10 cellular contexts compared by ENCODE assay signal in the genomic region with DNA sequence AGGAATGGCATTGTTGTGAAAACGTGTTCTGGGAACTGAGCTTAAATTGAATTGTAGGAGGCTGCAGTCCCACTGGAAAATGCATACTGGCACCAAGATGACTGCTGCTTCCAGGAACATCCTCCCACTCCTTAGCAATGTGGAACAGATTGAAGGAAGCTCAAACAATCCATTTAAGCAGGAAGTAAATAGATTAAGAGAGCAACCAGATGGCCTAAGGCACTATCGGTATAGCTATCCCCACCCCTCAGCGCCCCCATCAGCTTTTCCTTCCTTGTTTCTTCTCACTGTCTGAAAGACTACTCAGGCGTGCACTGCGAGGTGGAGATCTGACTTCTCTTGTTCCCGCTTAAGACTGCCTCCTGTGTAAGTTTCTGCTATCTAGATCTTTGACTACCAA. TPM values are rescaled to one million over a fixed set of nuclear protein-coding genes. Genes with fewer than 3 reads are reported as not detected.
A peak's percentile ranks its signal among the peaks of the same experiment; 100 is the strongest.
DNase-seq lines count a peak whose midpoint lies in the region; ATAC-seq and TF ChIP-seq lines count a peak whose summit lies in the region.
"Had no signal": no experiment of that assay in that cellular context is flagged by ENCODE, and none has a peak within 500 bp of the region (broad histone marks: within the 10 kb centered on the region; RNA-seq: fewer than 3 reads in every experiment).

No MANE protein-coding gene starts in this region.

- H3K27me3 ChIP-seq in ascending aorta, result no peaks in the 10 kb centered on the region

- DNase-seq in activated CD4-positive, alpha-beta T cell treated with anti-CD3 and anti-CD28 coated beads, Interleukin-2, amount 10 ng/mL, durations not matched to agents 7 days and 5 days, result no peak
- DNase-seq in activated CD4-positive, alpha-beta T cell treated with anti-CD3 and anti-CD28 coated beads for 4 hours, result no peak
- no peak for DNase-seq in ascending aorta (ENCODE audit: low spot score in 2 of 2)
- peak; percentile 4 for DNase-seq in kidney tubule cell (ENCODE audit: low spot score)
- DNase-seq in substantia nigra (lab: John Stamatoyannopoulos, UW), result peak in 6 of 49 donors; percentile 10 to 29 (median 20)
- no peak for DNase-seq in NCI-H226
- DNase-seq: ACHN; stimulated activated naive CD8-positive, alpha-beta T cell treated with anti-CD3 and anti-CD28 coated beads, Interleukin-15, amount 100 ng/mL, for 72 hours had no signal

- H3K9me3 Mint-ChIP-seq in activated CD4-positive, alpha-beta T cell treated with anti-CD3 and anti-CD28 coated beads, Interleukin-2, amount 10 ng/mL, durations not matched to agents 7 days and 5 days, result no peaks in the 10 kb centered on the region

- intact Hi-C loops in ascending aorta (cut with DNase I), result no loop called here

- POLR2A ChIA-PET in activated CD4-positive, alpha-beta T cell treated with anti-CD3 and anti-CD28 coated beads, Interleukin-2, amount 10 ng/mL, durations not matched to agents 7 days and 5 days (lab: Charles Lee), result no interaction called here

- H3K36me3 ChIP-seq in ascending aorta, result no peaks in the 10 kb centered on the region

- no peaks in the 10 kb centered on the region for H3K27me3 Mint-ChIP-seq in activated CD4-positive, alpha-beta T cell treated with anti-CD3 and anti-CD28 coated beads, Interleukin-2, amount 10 ng/mL, durations not matched to agents 7 days and 5 days
- H3K27me3 Mint-ChIP-seq: stimulated activated naive CD8-positive, alpha-beta T cell treated with anti-CD3 and anti-CD28 coated beads, Interleukin-15, amount 100 ng/mL, for 72 hours had no signal

- no peaks in the 10 kb centered on the region for H3K9me3 ChIP-seq in ascending aorta

- H3K27ac ChIP-seq in ascending aorta (peak overlapping the region; percentile 20 to 44), substantia nigra (ENCODE audit: low read depth, low read length, poor library complexity, severe bottlenecking) (peak overlapping the region; percentile 10)

- peaks cover 40% of the 10 kb centered on the region for H3K4me1 Mint-ChIP-seq in activated CD4-positive, alpha-beta T cell treated with anti-CD3 and anti-CD28 coated beads, Interleukin-2, amount 10 ng/mL, durations not matched to agents 7 days and 5 days

- no peaks in the 10 kb centered on the region for H3K4me1 ChIP-seq in ascending aorta

- ATAC-seq in GM21737 (IDR thresholded peaks at IDR 0.05; ENCODE audit: unreplicated experiment), result no peak
- no peak for ATAC-seq in GM18861 (IDR thresholded peaks at IDR 0.05; ENCODE audit: unreplicated experiment)
- ATAC-seq: stimulated activated naive CD8-positive, alpha-beta T cell treated with anti-CD3 and anti-CD28 coated beads, Interleukin-15, amount 100 ng/mL, for 72 hours had no signal

- H3K36me3 Mint-ChIP-seq in activated CD4-positive, alpha-beta T cell treated with anti-CD3 and anti-CD28 coated beads, Interleukin-2, amount 10 ng/mL, durations not matched to agents 7 days and 5 days (ENCODE audit: low read depth), result peaks cover 15% of the 10 kb centered on the region

- CTCF ChIA-PET in activated CD4-positive, alpha-beta T cell treated with anti-CD3 and anti-CD28 coated beads, Interleukin-2, amount 10 ng/mL, durations not matched to agents 7 days and 5 days (lab: Charles Lee), result no interaction called here

- no peak overlapping the region for H3K4me3 Mint-ChIP-seq in activated CD4-positive, alpha-beta T cell treated with anti-CD3 and anti-CD28 coated beads, Interleukin-2, amount 10 ng/mL, durations not matched to agents 7 days and 5 days
- H3K4me3 Mint-ChIP-seq: stimulated activated naive CD8-positive, alpha-beta T cell treated with anti-CD3 and anti-CD28 coated beads, Interleukin-15, amount 100 ng/mL, for 72 hours had no signal

- TF ChIP-seq CTCF in ascending aorta (IDR thresholded peaks at IDR 0.05), result no peak

- peak overlapping the region in 1 of 2 donors; percentile 3 for H3K4me3 ChIP-seq in ascending aorta

- H3K27ac Mint-ChIP-seq in activated CD4-positive, alpha-beta T cell treated with anti-CD3 and anti-CD28 coated beads, Interleukin-2, amount 10 ng/mL, durations not matched to agents 7 days and 5 days, result peak overlapping the region; percentile 5
- H3K27ac Mint-ChIP-seq: stimulated activated naive CD8-positive, alpha-beta T cell treated with anti-CD3 and anti-CD28 coated beads, Interleukin-15, amount 100 ng/mL, for 72 hours had no signal

RNA-seq across cellular contexts. Expression of a gene that starts 4.0 kb away (rescaled TPM):
- 100 to 1,000 TPM; 300 to 342 TPM for total RNA-seq in activated CD4-positive, alpha-beta T cell treated with anti-CD3 and anti-CD28 coated beads, Interleukin-2, amount 10 ng/mL, durations not matched to agents 7 days and 5 days
- total RNA-seq in ascending aorta, result 61.2 TPM
